ENCODE assay signal across 24 cellular contexts in genomic region chr3:3151513-3151912, GRCh38. TPM values are rescaled to one million over a fixed set of nuclear protein-coding genes. Genes with fewer than 3 reads are reported as not detected.
A peak's percentile ranks its signal among the peaks of the same experiment; 100 is the strongest.
DNase-seq lines count a peak whose midpoint lies in the region; ATAC-seq, FAIRE-seq and TF ChIP-seq lines count a peak whose summit lies in the region.
"Had no signal": no experiment of that assay in that cellular context is flagged by ENCODE, and none has a peak within 500 bp of the region (broad histone marks: within the 10 kb centered on the region; RNA-seq: fewer than 3 reads in every experiment).

No MANE protein-coding gene starts in this region.

- H3K4me1 Mint-ChIP-seq in CD8-positive, alpha-beta memory T cell = peaks cover 15 to 63% (median 59%) of the 10 kb centered on the region in 3 donors
- H3K4me1 Mint-ChIP-seq in central memory CD8-positive, alpha-beta T cell = peaks cover 16% of the 10 kb centered on the region
- H3K4me1 Mint-ChIP-seq: CD14-positive monocyte, GM23338 had no signal

- TF ChIP-seq EP300 in HepG2 (IDR thresholded peaks at IDR 0.05; ENCODE audit: low read depth in 2 of 2, low read length in 2 of 2) (no peak), HepG2 (CRISPR knock-in tag; IDR thresholded peaks at IDR 0.05; ENCODE audit: borderline replicate concordance) (no peak)

- no peak overlapping the region for H3K4me3 ChIP-seq in HepG2 (replicated peaks in 1 of 3; ENCODE audit: insufficient read depth in 1 of 3, low read depth in 2 of 3, low read length in 3 of 3)
- H3K4me3 ChIP-seq in right lobe of liver = no peak overlapping the region
- no peak overlapping the region for H3K4me3 ChIP-seq in CD8-positive, alpha-beta memory T cell (ENCODE audit: low read length)
- H3K4me3 ChIP-seq in lower leg skin (ENCODE audit: low read depth, poor library complexity, severe bottlenecking) = no peak overlapping the region
- no peak overlapping the region for H3K4me3 ChIP-seq in WERI-Rb-1 (ENCODE audit: low read depth, low read length)
- H3K4me3 ChIP-seq: GM23338, MG63, PC-9, SJSA1 had no signal

- intact Hi-C loops in HepG2 (cut with micrococcal nuclease; ENCODE audit: unreplicated experiment) = no loop called here
- intact Hi-C loops in right lobe of liver (cut with DNase I) = no loop called here
- intact Hi-C loops in lower leg skin (cut with DNase I; ENCODE audit: low total_unique reads) = no loop called here

- no peaks in the 10 kb centered on the region for H3K9me3 Mint-ChIP-seq in CD8-positive, alpha-beta memory T cell
- H3K9me3 Mint-ChIP-seq in central memory CD8-positive, alpha-beta T cell = no peaks in the 10 kb centered on the region
- H3K9me3 Mint-ChIP-seq: CD14-positive monocyte, GM23338, IgD-negative memory B cell had no signal

- H3K36me3 ChIP-seq in HepG2 (replicated peaks in 1 of 2; ENCODE audit: control insufficient read depth in 1 of 2, insufficient read depth in 2 of 2, low read length in 2 of 2) (peaks cover 3 to 72% of the 10 kb centered on the region in 2 experiments), right lobe of liver (peaks cover 5 to 89% (median 40%) of the 10 kb centered on the region in 4 donors), WERI-Rb-1 (peaks cover 64% of the 10 kb centered on the region)
- H3K36me3 ChIP-seq in CD8-positive, alpha-beta memory T cell (ENCODE audit: insufficient read depth, low read length) = peaks cover 47% of the 10 kb centered on the region

- DNase-seq in HepG2 (ENCODE audit: low spot score) = no peak
- DNase-seq in right lobe of liver = no peak
- no peak for DNase-seq in CD8-positive, alpha-beta memory T cell
- no peak for DNase-seq in central memory CD8-positive, alpha-beta T cell (ENCODE audit: low spot score in 2 of 2)
- DNase-seq in SIG-M5 (lab: John Stamatoyannopoulos, UW) = no peak
- DNase-seq in lower leg skin (ENCODE audit: low spot score in 2 of 2) = no peak
- DNase-seq in WERI-Rb-1 = no peak
- DNase-seq: AML-193, Calu3, GF-D8, Kasumi-1, MG63, NCI-H1048, NCI-H1436 treated with DMSO at 0.1 percent for 48 hours, NCI-H2029, NCI-H526, PC-9 had no signal

- TF ChIP-seq RAD21 in HepG2 (CRISPR knock-in tag; IDR thresholded peaks at IDR 0.05) = no peak

- WGBS in HepG2 (ENCODE audit: low lambda C conversion rate) = 76% methylated on average over 1 of the region's 1 CpG
- 38% methylated on average over 1 of the region's 1 CpG for WGBS in right lobe of liver (ENCODE audit: insufficient coverage, low coverage, low lambda C conversion rate, missing lambda C conversion rate)
- 76 to 81% methylated on average over 1 of the region's 1 CpG for WGBS in lower leg skin, 2 donors

- no peak overlapping the region for H2AFZ ChIP-seq in HepG2 (ENCODE audit: low read length)
- H2AFZ ChIP-seq: GM23338, PC-9 had no signal

- TF ChIP-seq CTCF in HepG2 (CRISPR knock-in tag; IDR thresholded peaks at IDR 0.05) (no peak), right lobe of liver (IDR thresholded peaks at IDR 0.05) (no peak), lower leg skin (IDR thresholded peaks at IDR 0.05) (no peak), WERI-Rb-1 (IDR thresholded peaks at IDR 0.05; ENCODE audit: low read depth, low read length) (no peak)

- H3K4me3 Mint-ChIP-seq in CD8-positive, alpha-beta memory T cell = no peak overlapping the region
- no peak overlapping the region for H3K4me3 Mint-ChIP-seq in central memory CD8-positive, alpha-beta T cell
- H3K4me3 Mint-ChIP-seq: CD14-positive monocyte, GM23338, IgD-negative memory B cell had no signal

- H3K36me3 Mint-ChIP-seq in CD8-positive, alpha-beta memory T cell = peaks cover 7 to 88% (median 24%) of the 10 kb centered on the region in 3 donors
- peaks cover 71% of the 10 kb centered on the region for H3K36me3 Mint-ChIP-seq in central memory CD8-positive, alpha-beta T cell (ENCODE audit: insufficient read depth)

- H3K27me3 ChIP-seq in HepG2 (ENCODE audit: control insufficient read depth in 1 of 2, insufficient read depth in 2 of 2, low read length in 2 of 2) (no peaks in the 10 kb centered on the region), right lobe of liver (no peaks in the 10 kb centered on the region), WERI-Rb-1 (ENCODE audit: insufficient read depth, low read depth, severe bottlenecking) (no peaks in the 10 kb centered on the region)
- no peaks in the 10 kb centered on the region for H3K27me3 ChIP-seq in CD8-positive, alpha-beta memory T cell (ENCODE audit: insufficient read depth, low read length, poor library complexity, severe bottlenecking)
- H3K27me3 ChIP-seq: MG63, SJSA1 had no signal

- no peaks in the 10 kb centered on the region for H4K20me1 ChIP-seq in HepG2 (ENCODE audit: insufficient read depth, low read length)

- no peaks in the 10 kb centered on the region for H3K79me2 ChIP-seq in HepG2 (ENCODE audit: insufficient read depth, low read length)

- TF ChIP-seq POLR2A in HepG2 (IDR thresholded peaks at IDR 0.05; ENCODE audit: insufficient read depth in 1 of 2, low read depth in 2 of 2, low read length in 2 of 2) = no peak
- TF ChIP-seq POLR2A in right lobe of liver (IDR thresholded peaks at IDR 0.05) = no peak
- TF ChIP-seq POLR2A in lower leg skin (IDR thresholded peaks at IDR 0.05) = no peak

- H3K27me3 Mint-ChIP-seq in CD8-positive, alpha-beta memory T cell = no peaks in the 10 kb centered on the region
- no peaks in the 10 kb centered on the region for H3K27me3 Mint-ChIP-seq in central memory CD8-positive, alpha-beta T cell
- H3K27me3 Mint-ChIP-seq: IgD-negative memory B cell had no signal

- in situ Hi-C loops in HepG2 (cut with HindIII; ENCODE audit: extremely low pct_ligation_motif_present, low pct_unique_long_range_greater_than_20kb) = no loop called here

- POLR2A ChIA-PET in HepG2 (lab: Yijun Ruan, JAX) = no interaction called here
- POLR2A ChIA-PET in CD8-positive, alpha-beta memory T cell (lab: Charles Lee) = interaction anchor here (0.6 to 0.7 kb wide), 2 partner anchors 21 to 22 kb away, joined by 3 to 6 read pairs; no protein-coding TSS in a partner anchor

- no peak overlapping the region for H3K27ac ChIP-seq in HepG2 (ENCODE audit: extremely low read length, insufficient read depth, low read length)
- H3K27ac ChIP-seq in right lobe of liver = no peak overlapping the region
- no peak overlapping the region for H3K27ac ChIP-seq in CD8-positive, alpha-beta memory T cell (ENCODE audit: low read depth, low read length)
- H3K27ac ChIP-seq in WERI-Rb-1 = no peak overlapping the region
- H3K27ac ChIP-seq: PC-9, RWPE1, SJSA1 had no signal

- H3K9ac ChIP-seq in HepG2 (ENCODE audit: insufficient read depth, low read depth, low read length) = no peak overlapping the region

- BruUV-seq in HepG2 (replicated peaks; lab: Mats Ljungman, UMichigan) = no TSS peak

- no peaks in the 10 kb centered on the region for H3K4me1 ChIP-seq in HepG2 (ENCODE audit: insufficient read depth, low read length)
- H3K4me1 ChIP-seq in right lobe of liver = no peaks in the 10 kb centered on the region
- peaks cover 4% of the 10 kb centered on the region for H3K4me1 ChIP-seq in CD8-positive, alpha-beta memory T cell (ENCODE audit: insufficient read depth, low read length)
- H3K4me1 ChIP-seq: SJSA1 had no signal

- ATAC-seq in HepG2 (no peak), right lobe of liver (no peak)
- ATAC-seq in central memory CD8-positive, alpha-beta T cell (replicated peaks; ENCODE audit: extremely low read depth, poor library complexity, severe bottlenecking) = no peak
- ATAC-seq: GM23338, HCT116 had no signal

- peak overlapping the region in 7 of 8 donors; percentile 14 to 68 (median 36) for H3K27ac Mint-ChIP-seq in CD8-positive, alpha-beta memory T cell
- H3K27ac Mint-ChIP-seq in central memory CD8-positive, alpha-beta T cell (ENCODE audit: low read depth) = peak overlapping the region; percentile 83
- H3K27ac Mint-ChIP-seq: GM23338 had no signal

- FAIRE-seq in HepG2 (lab: Jason Lieb, UNC) = no peak
- FAIRE-seq: HTR-8/SVneo had no signal

- H3K4me2 ChIP-seq in HepG2 (ENCODE audit: low read depth, low read length) = no peak overlapping the region
- H3K4me2 ChIP-seq: GM23338, PC-9 had no signal

- H3K9me3 ChIP-seq in HepG2 (ENCODE audit: low read length) = no peaks in the 10 kb centered on the region
- no peaks in the 10 kb centered on the region for H3K9me3 ChIP-seq in right lobe of liver
- H3K9me3 ChIP-seq in CD8-positive, alpha-beta memory T cell (ENCODE audit: low read length) = no peaks in the 10 kb centered on the region
- no peaks in the 10 kb centered on the region for H3K9me3 ChIP-seq in WERI-Rb-1 (ENCODE audit: severe bottlenecking)
- H3K9me3 ChIP-seq: MG63, SJSA1 had no signal

- CTCF ChIA-PET in HepG2 (lab: Yijun Ruan, JAX; ENCODE audit: low intra/inter-chr PET ratio, low total read pairs) = no interaction called here
- CTCF ChIA-PET in CD8-positive, alpha-beta memory T cell (lab: Charles Lee) = interaction anchor here (1.0 kb wide), 1 partner anchor 19 kb away, joined by 3 read pairs; no protein-coding TSS in a partner anchor

RNA-seq across cellular contexts. Expression of gene TRNT1, which starts 24.8 kb away (rescaled TPM):
- total RNA-seq in HepG2 (2016; rRNA removed; fragmentation: Illumina TruSeq; extraction: Trizol) = 27.7 and 31.1 TPM in 2 replicates
- 29.0 and 32.0 TPM in 2 replicates for total RNA-seq in HepG2 (2016; cell fraction: cytosol; rRNA removed; fragmentation: Illumina TruSeq; extraction: Trizol; ENCODE audit: low read depth)
- total RNA-seq in HepG2 (2016; cell fraction: insoluble cytoplasmic fraction; rRNA removed; fragmentation: Illumina TruSeq; extraction: Trizol) = 28.7 and 29.8 TPM in 2 replicates
- total RNA-seq in HepG2 (2016; cell fraction: membrane; rRNA removed; fragmentation: Illumina TruSeq; extraction: Trizol) = 13.4 and 16.4 TPM in 2 replicates
- 49.9 and 50.1 TPM in 2 replicates for total RNA-seq in HepG2 (2016; cell fraction: nucleus; rRNA removed; fragmentation: Illumina TruSeq; extraction: Trizol)
- 7.5 and 9.4 TPM in 2 replicates for polyA plus RNA-seq in HepG2 (2011; rRNA removed)
- polyA plus RNA-seq in HepG2 (2011; cell fraction: cytosol; rRNA removed) = 2.2 and 3.0 TPM in 2 replicates
- 14.8 and 17.3 TPM in 2 replicates for polyA plus RNA-seq in HepG2 (2011; cell fraction: nucleus; rRNA removed)
- 15.2 and 18.1 TPM in 2 replicates for polyA plus RNA-seq in HepG2 (2012)
- polyA plus RNA-seq in HepG2 (2016; cell fraction: cytosol; fragmentation: Illumina TruSeq; extraction: Trizol; ENCODE audit: low read depth) = 5.3 and 7.1 TPM in 2 replicates
- 30.3 and 34.3 TPM in 2 replicates for polyA plus RNA-seq in HepG2 (2016; cell fraction: insoluble cytoplasmic fraction; fragmentation: Illumina TruSeq; extraction: Trizol; ENCODE audit: low read depth)
- polyA plus RNA-seq in HepG2 (2016; cell fraction: membrane; fragmentation: Illumina TruSeq; extraction: Trizol; ENCODE audit: low read depth) = 10.1 and 10.6 TPM in 2 replicates
- 45.5 and 47.6 TPM in 2 replicates for polyA plus RNA-seq in HepG2 (2016; cell fraction: nucleus; fragmentation: Illumina TruSeq; extraction: Trizol; ENCODE audit: insufficient read depth, low read depth)
- polyA minus RNA-seq in HepG2 (2011; rRNA and poly(A)+ RNA removed; ENCODE audit: low replicate concordance) = 12.0 and 20.5 TPM in 2 replicates
- 5.1 and 5.2 TPM in 2 replicates for polyA minus RNA-seq in HepG2 (2011; cell fraction: cytosol; rRNA and poly(A)+ RNA removed)
- 58.9 and 61.8 TPM in 2 replicates for polyA minus RNA-seq in HepG2 (2011; cell fraction: nucleus; rRNA and poly(A)+ RNA removed)
- 10 to 100 TPM in 1 of 6 experiments, 1 to 10 TPM in 5; 7.4 to 11.8 (median 9.1) TPM for total RNA-seq in right lobe of liver
- 10 to 100 TPM; 58.9 to 60.2 TPM for total RNA-seq in CD8-positive, alpha-beta memory T cell
- 20.4 TPM for polyA plus RNA-seq in CD8-positive, alpha-beta memory T cell
- total RNA-seq in lower leg skin = 10 to 100 TPM in 1 of 4 donors, 1 to 10 TPM in 3; 5.9 to 14.5 (median 7.8) TPM

RNA-seq across cellular contexts. Expression of gene CRBN, which starts 28.0 kb away (rescaled TPM):
- 36.1 and 46.8 TPM in 2 replicates for total RNA-seq in HepG2 (2016; rRNA removed; fragmentation: Illumina TruSeq; extraction: Trizol)
- total RNA-seq in HepG2 (2016; cell fraction: cytosol; rRNA removed; fragmentation: Illumina TruSeq; extraction: Trizol; ENCODE audit: low read depth) = 31.7 and 32.0 TPM in 2 replicates
- total RNA-seq in HepG2 (2016; cell fraction: insoluble cytoplasmic fraction; rRNA removed; fragmentation: Illumina TruSeq; extraction: Trizol) = 38.2 and 46.1 TPM in 2 replicates
- 21.6 and 24.0 TPM in 2 replicates for total RNA-seq in HepG2 (2016; cell fraction: membrane; rRNA removed; fragmentation: Illumina TruSeq; extraction: Trizol)
- 43.3 and 48.0 TPM in 2 replicates for total RNA-seq in HepG2 (2016; cell fraction: nucleus; rRNA removed; fragmentation: Illumina TruSeq; extraction: Trizol)
- polyA plus RNA-seq in HepG2 (2011; rRNA removed) = 28.1 and 30.8 TPM in 2 replicates
- polyA plus RNA-seq in HepG2 (2011; cell fraction: cytosol; rRNA removed) = 18.6 and 27.6 TPM in 2 replicates
- 29.6 and 33.5 TPM in 2 replicates for polyA plus RNA-seq in HepG2 (2011; cell fraction: nucleus; rRNA removed)
- 25.7 and 27.6 TPM in 2 replicates for polyA plus RNA-seq in HepG2 (2012)
- polyA plus RNA-seq in HepG2 (2016; cell fraction: cytosol; fragmentation: Illumina TruSeq; extraction: Trizol; ENCODE audit: low read depth) = 6.4 and 6.5 TPM in 2 replicates
- 38.3 and 40.1 TPM in 2 replicates for polyA plus RNA-seq in HepG2 (2016; cell fraction: insoluble cytoplasmic fraction; fragmentation: Illumina TruSeq; extraction: Trizol; ENCODE audit: low read depth)
- polyA plus RNA-seq in HepG2 (2016; cell fraction: membrane; fragmentation: Illumina TruSeq; extraction: Trizol; ENCODE audit: low read depth) = 10.4 TPM in 2 replicates
- polyA plus RNA-seq in HepG2 (2016; cell fraction: nucleus; fragmentation: Illumina TruSeq; extraction: Trizol; ENCODE audit: insufficient read depth, low read depth) = 40.2 and 43.4 TPM in 2 replicates
- polyA minus RNA-seq in HepG2 (2011; rRNA and poly(A)+ RNA removed; ENCODE audit: low replicate concordance) = 22.2 and 52.5 TPM in 2 replicates
- 20.3 and 22.6 TPM in 2 replicates for polyA minus RNA-seq in HepG2 (2011; cell fraction: cytosol; rRNA and poly(A)+ RNA removed)
- 136 and 144 TPM in 2 replicates for polyA minus RNA-seq in HepG2 (2011; cell fraction: nucleus; rRNA and poly(A)+ RNA removed)
- total RNA-seq in right lobe of liver = 10 to 100 TPM; 21.7 to 32.3 (median 24.1) TPM
- 10 to 100 TPM; 41.7 to 47.8 TPM for total RNA-seq in CD8-positive, alpha-beta memory T cell
- polyA plus RNA-seq in CD8-positive, alpha-beta memory T cell = 156 TPM
- total RNA-seq in lower leg skin = 10 to 100 TPM; 46.2 to 87.2 (median 56.5) TPM

RNA-seq across cellular contexts. Expression of gene IL5RA, which starts 41.3 kb away (rescaled TPM):
- total RNA-seq in HepG2 (2016; rRNA removed; fragmentation: Illumina TruSeq; extraction: Trizol) (not detected in 2 replicates), right lobe of liver (not detected), lower leg skin (under 1 TPM in 1 of 4 donors, not detected in 3; 0.10 TPM)
- total RNA-seq in HepG2 (2016; cell fraction: cytosol; rRNA removed; fragmentation: Illumina TruSeq; extraction: Trizol; ENCODE audit: low read depth) = not detected in 2 replicates
- total RNA-seq in HepG2 (2016; cell fraction: insoluble cytoplasmic fraction; rRNA removed; fragmentation: Illumina TruSeq; extraction: Trizol) = not detected in 2 replicates
- not detected in 2 replicates for total RNA-seq in HepG2 (2016; cell fraction: membrane; rRNA removed; fragmentation: Illumina TruSeq; extraction: Trizol)
- not detected in 2 replicates for total RNA-seq in HepG2 (2016; cell fraction: nucleus; rRNA removed; fragmentation: Illumina TruSeq; extraction: Trizol)
- not detected in 2 replicates for polyA plus RNA-seq in HepG2 (2011; rRNA removed)
- not detected in 2 replicates for polyA plus RNA-seq in HepG2 (2011; cell fraction: cytosol; rRNA removed)
- not detected in 2 replicates for polyA plus RNA-seq in HepG2 (2011; cell fraction: nucleus; rRNA removed)
- not detected in 2 replicates for polyA plus RNA-seq in HepG2 (2012)
- polyA plus RNA-seq in HepG2 (2016; cell fraction: cytosol; fragmentation: Illumina TruSeq; extraction: Trizol; ENCODE audit: low read depth) = not detected in 2 replicates
- polyA plus RNA-seq in HepG2 (2016; cell fraction: insoluble cytoplasmic fraction; fragmentation: Illumina TruSeq; extraction: Trizol; ENCODE audit: low read depth) = not detected in 2 replicates
- not detected in 2 replicates for polyA plus RNA-seq in HepG2 (2016; cell fraction: membrane; fragmentation: Illumina TruSeq; extraction: Trizol; ENCODE audit: low read depth)
- polyA plus RNA-seq in HepG2 (2016; cell fraction: nucleus; fragmentation: Illumina TruSeq; extraction: Trizol; ENCODE audit: insufficient read depth, low read depth) = not detected in 2 replicates
- polyA minus RNA-seq in HepG2 (2011; rRNA and poly(A)+ RNA removed; ENCODE audit: low replicate concordance) = not detected in 2 replicates
- not detected in 2 replicates for polyA minus RNA-seq in HepG2 (2011; cell fraction: cytosol; rRNA and poly(A)+ RNA removed)
- polyA minus RNA-seq in HepG2 (2011; cell fraction: nucleus; rRNA and poly(A)+ RNA removed) = not detected in 2 replicates
- under 1 TPM; 0.70 to 0.73 TPM for total RNA-seq in CD8-positive, alpha-beta memory T cell
- 0.16 TPM for polyA plus RNA-seq in CD8-positive, alpha-beta memory T cell
- total RNA-seq: Calu3, PC-9, SJSA1 had no signal
- polyA plus RNA-seq: CD14-positive monocyte, GM23338 had no signal
